1 cellular context compared by ENCODE assay signal in the genomic region with DNA sequence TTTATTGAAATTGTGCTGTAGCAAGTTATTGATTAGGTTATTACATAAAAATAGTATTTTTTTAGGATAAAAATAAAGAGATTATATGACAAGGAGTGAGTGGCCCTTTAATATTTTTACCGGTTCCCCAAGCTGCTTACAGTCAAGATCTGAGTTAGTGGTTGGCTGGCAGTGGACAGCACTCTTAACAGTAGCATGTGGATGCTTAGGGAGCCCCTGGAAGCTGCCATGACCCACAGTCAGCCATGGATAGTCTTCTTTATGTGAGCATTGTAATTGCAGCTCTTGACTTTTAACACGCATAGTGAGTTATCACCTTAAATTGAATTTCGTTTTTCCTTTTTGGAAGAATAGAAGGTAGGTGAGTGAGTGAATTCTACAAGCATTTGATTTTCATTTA.
TF ChIP-seq lines count a peak whose summit lies in the region.

No MANE protein-coding gene starts in this region.

TF ChIP-seq in K562, 482 proteins besides CTCF, POLR2A, EP300 and RAD21 (continued from another document):
- 0 out of 2 replicates have a peak, but pooled peaks have one; percentile 1 for TF ChIP-seq MGA (IDR thresholded peaks at IDR 0.05)
- no peak for TF ChIP-seq DMBX1 (CRISPR knock-in tag; IDR thresholded peaks at IDR 0.05; ENCODE audit: borderline replicate concordance)
- peak in 1 of 3 experiments; percentile 69 for TF ChIP-seq YY1 (IDR thresholded peaks at IDR 0.05; ENCODE audit: borderline replicate concordance in 1 of 3, control insufficient read depth in 1 of 3, extremely low read depth in 1 of 3, insufficient read depth in 3 of 3, insufficient read length in 1 of 3, insufficient replicate concordance in 2 of 3, low read depth in 1 of 3, low read length in 2 of 3)
